ENCODE assay signal across 8 cellular contexts in genomic region chr12:107091989-107092641, GRCh38. TPM values are rescaled to one million over a fixed set of nuclear protein-coding genes. Genes with fewer than 3 reads are reported as not detected.
DNase-seq lines count a peak whose midpoint lies in the region; ATAC-seq and TF ChIP-seq lines count a peak whose summit lies in the region.

No MANE protein-coding gene starts in this region.

- no peak for TF ChIP-seq CTCF in GM12875 (IDR thresholded peaks at IDR 0.05; ENCODE audit: borderline replicate concordance, insufficient read depth, low read depth, low read length)

- H3K27ac Mint-ChIP-seq in T-helper 2 cell treated with Interferon-gamma antibody and Interleukin-4, amounts not matched to agents 5 μg/mL and 100 μg/mL, for 36 hours = no peak overlapping the region

- peaks cover 3% of the 10 kb centered on the region for H3K27me3 Mint-ChIP-seq in T-helper 2 cell treated with Interferon-gamma antibody and Interleukin-4, amounts not matched to agents 5 μg/mL and 100 μg/mL, for 36 hours (ENCODE audit: low read depth)

- DNase-seq in AML-193 (lab: John Stamatoyannopoulos, UW) = peak; percentile 77 to 80
- DNase-seq in NCI-H2029 treated with DMSO at 0.1 percent for 48 hours (lab: John Stamatoyannopoulos, UW) = peak; percentile 79
- DNase-seq in T-helper 2 cell treated with Interferon-gamma antibody and Interleukin-4, amounts not matched to agents 5 μg/mL and 100 μg/mL, for 36 hours (ENCODE audit: low spot score) = peak; percentile 30
- DNase-seq in epithelial cell of prostate (ENCODE audit: low read depth, low spot score) = peak; percentile 76
- DNase-seq in middle frontal gyrus (ENCODE audit: extremely low spot score, low spot score) = peak; percentile 56

- no peaks in the 10 kb centered on the region for H3K36me3 Mint-ChIP-seq in T-helper 2 cell treated with Interferon-gamma antibody and Interleukin-4, amounts not matched to agents 5 μg/mL and 100 μg/mL, for 36 hours (ENCODE audit: low read depth)

- H3K36me3 ChIP-seq in urinary bladder (ENCODE audit: insufficient read depth) = no peaks in the 10 kb centered on the region

- H3K4me3 ChIP-seq in GM12875 (ENCODE audit: low read depth, low read length) (peak overlapping the region; percentile 68), urinary bladder (ENCODE audit: low read depth, low read length) (peak overlapping the region; percentile 72)

- peaks cover 7% of the 10 kb centered on the region for H3K9me3 Mint-ChIP-seq in T-helper 2 cell treated with Interferon-gamma antibody and Interleukin-4, amounts not matched to agents 5 μg/mL and 100 μg/mL, for 36 hours

- H3K4me1 ChIP-seq in urinary bladder (ENCODE audit: insufficient read depth) = no peaks in the 10 kb centered on the region

- H3K4me3 Mint-ChIP-seq in T-helper 2 cell treated with Interferon-gamma antibody and Interleukin-4, amounts not matched to agents 5 μg/mL and 100 μg/mL, for 36 hours = no peak overlapping the region

- WGBS in urinary bladder = under 1% methylated on average over 6 of the region's 6 CpGs

- H3K27ac ChIP-seq in epithelial cell of prostate = peak overlapping the region; percentile 71
- peak overlapping the region; percentile 45 for H3K27ac ChIP-seq in urinary bladder (ENCODE audit: low read depth)

- H3K4me1 Mint-ChIP-seq in T-helper 2 cell treated with Interferon-gamma antibody and Interleukin-4, amounts not matched to agents 5 μg/mL and 100 μg/mL, for 36 hours (ENCODE audit: low read depth) = peaks cover 4% of the 10 kb centered on the region

- ATAC-seq in GM21786 (IDR thresholded peaks at IDR 0.05; ENCODE audit: unreplicated experiment) = no peak

RNA-seq across cellular contexts. Expression of gene CRY1, which starts 1.2 kb away (rescaled TPM):
- 45.5 TPM for total RNA-seq in urinary bladder
- polyA plus RNA-seq in urinary bladder = 13.7 TPM
